In the genomic region with DNA sequence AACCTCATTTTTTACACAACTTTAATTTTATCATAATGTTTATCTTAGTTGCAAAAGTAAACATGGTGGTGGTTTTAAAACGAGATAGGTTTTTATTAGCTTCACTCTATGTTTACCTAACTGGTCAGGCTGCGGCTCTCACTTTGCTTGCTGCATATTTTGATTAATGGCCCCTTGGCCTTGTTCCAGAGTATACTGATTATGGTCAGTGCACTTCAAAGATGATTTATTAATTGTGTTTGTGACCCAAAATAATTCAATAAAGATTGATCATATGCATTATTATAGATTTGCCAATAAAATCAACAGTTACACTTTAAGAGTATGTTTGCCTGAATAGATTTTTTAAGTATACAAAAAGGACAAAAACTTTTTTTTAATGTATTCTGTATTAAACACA, we compare ENCODE assay signal across 11 cellular contexts.
DNase-seq lines count a peak whose midpoint lies in the region; ATAC-seq and FAIRE-seq lines count a peak whose summit lies in the region.
"Had no signal": no experiment of that assay in that cellular context is flagged by ENCODE, and none has a peak within 500 bp of the region (broad histone marks: within the 10 kb centered on the region; RNA-seq: fewer than 3 reads in every experiment).

No MANE protein-coding gene starts in this region.

- 4 to 31% (median 18%) methylated on average over 2 of the region's 2 CpGs for WGBS in small intestine, 3 donors

- no peaks in the 10 kb centered on the region for H3K36me3 ChIP-seq in small intestine (ENCODE audit: control insufficient read depth in 2 of 2, insufficient read depth in 2 of 2, low read length in 2 of 2)
- H3K36me3 ChIP-seq in effector memory CD4-positive, alpha-beta T cell (ENCODE audit: control insufficient read depth, insufficient read depth, low read length) = no peaks in the 10 kb centered on the region
- H3K36me3 ChIP-seq in naive thymus-derived CD4-positive, alpha-beta T cell (ENCODE audit: control insufficient read depth in 2 of 3, insufficient read depth in 3 of 3, low read length in 3 of 3) = no peaks in the 10 kb centered on the region
- H3K36me3 ChIP-seq: adrenal gland had no signal

- H3K4me3 ChIP-seq in small intestine (ENCODE audit: low read depth in 1 of 2, low read length in 2 of 2) = no peak overlapping the region
- H3K4me3 ChIP-seq in effector memory CD4-positive, alpha-beta T cell (ENCODE audit: insufficient read depth, low read depth, low read length, poor library complexity, severe bottlenecking) = no peak overlapping the region
- no peak overlapping the region for H3K4me3 ChIP-seq in naive thymus-derived CD4-positive, alpha-beta T cell (ENCODE audit: low read length)
- H3K4me3 ChIP-seq: adrenal gland had no signal

- no peaks in the 10 kb centered on the region for H3K4me1 ChIP-seq in small intestine (ENCODE audit: control insufficient read depth in 2 of 2, insufficient read depth in 1 of 2, low read depth in 1 of 2, low read length in 1 of 2)
- no peaks in the 10 kb centered on the region for H3K4me1 ChIP-seq in effector memory CD4-positive, alpha-beta T cell (ENCODE audit: control insufficient read depth, insufficient read depth, low read length, poor library complexity, severe bottlenecking)
- H3K4me1 ChIP-seq in naive thymus-derived CD4-positive, alpha-beta T cell (ENCODE audit: control insufficient read depth in 2 of 2, insufficient read depth in 2 of 2, low read length in 2 of 2) = no peaks in the 10 kb centered on the region
- H3K4me1 ChIP-seq: adrenal gland had no signal

- H3K27ac Mint-ChIP-seq in naive thymus-derived CD4-positive, alpha-beta T cell = no peak overlapping the region
- H3K27ac Mint-ChIP-seq: naive B cell; T-helper 1 cell treated with Interleukin-12 subunit alpha and Interleukin-12 subunit beta and Interleukin-4 antibody, amounts not matched to agents 30 μg/mL and 1 μg/mL, for 36 hours had no signal

- H3K9me3 Mint-ChIP-seq in naive thymus-derived CD4-positive, alpha-beta T cell = no peaks in the 10 kb centered on the region
- H3K9me3 Mint-ChIP-seq: naive B cell; T-helper 1 cell treated with Interleukin-12 subunit alpha and Interleukin-12 subunit beta and Interleukin-4 antibody, amounts not matched to agents 30 μg/mL and 1 μg/mL, for 36 hours had no signal

- DNase-seq in HuH-7 (ENCODE audit: low spot score) = peak; percentile 33
- peak; percentile 9 for DNase-seq in NCI-H460 (ENCODE audit: extremely low read depth, low read depth)
- peak; percentile 45 for DNase-seq in brain pericyte (ENCODE audit: low read depth, low spot score)
- peak; percentile 54 for DNase-seq in small intestine
- DNase-seq in effector memory CD4-positive, alpha-beta T cell = no peak
- DNase-seq in naive thymus-derived CD4-positive, alpha-beta T cell = no peak
- DNase-seq: adrenal gland, DMS 273 treated with DMSO at 0.1 percent for 48 hours, naive B cell had no signal

- no peak for ATAC-seq in GM18517 (IDR thresholded peaks at IDR 0.05; ENCODE audit: unreplicated experiment)
- ATAC-seq in naive thymus-derived CD4-positive, alpha-beta T cell = no peak

- H3K27me3 ChIP-seq in small intestine (ENCODE audit: control insufficient read depth in 2 of 2, insufficient read depth in 2 of 2, low read length in 2 of 2) = no peaks in the 10 kb centered on the region
- no peaks in the 10 kb centered on the region for H3K27me3 ChIP-seq in effector memory CD4-positive, alpha-beta T cell (replicated peaks; ENCODE audit: control insufficient read depth, insufficient read depth, low read length, poor library complexity, severe bottlenecking)
- H3K27me3 ChIP-seq in naive thymus-derived CD4-positive, alpha-beta T cell (ENCODE audit: control insufficient read depth in 2 of 2, insufficient read depth in 2 of 2, low read length in 2 of 2) = no peaks in the 10 kb centered on the region
- H3K27me3 ChIP-seq: adrenal gland had no signal

- peak; percentile 82 for FAIRE-seq in small intestine (lab: Jason Lieb, UNC)

- no peak overlapping the region for H3K27ac ChIP-seq in small intestine (ENCODE audit: low read depth in 1 of 2, low read length in 1 of 2)
- H3K27ac ChIP-seq in effector memory CD4-positive, alpha-beta T cell (ENCODE audit: insufficient read depth, low read length, poor library complexity, severe bottlenecking) = no peak overlapping the region
- H3K27ac ChIP-seq in naive thymus-derived CD4-positive, alpha-beta T cell (ENCODE audit: low read depth, low read length) = no peak overlapping the region
- H3K27ac ChIP-seq: adrenal gland had no signal

- intact Hi-C loops in naive thymus-derived CD4-positive, alpha-beta T cell (cut with micrococcal nuclease) = no loop called here

- H3K9me3 ChIP-seq in small intestine (ENCODE audit: control insufficient read depth, low read depth) = no peaks in the 10 kb centered on the region
- no peaks in the 10 kb centered on the region for H3K9me3 ChIP-seq in effector memory CD4-positive, alpha-beta T cell (ENCODE audit: control insufficient read depth, low read length)
- H3K9me3 ChIP-seq in naive thymus-derived CD4-positive, alpha-beta T cell (ENCODE audit: control insufficient read depth in 2 of 3, low read length in 3 of 3) = no peaks in the 10 kb centered on the region

- H3K4me1 Mint-ChIP-seq in naive thymus-derived CD4-positive, alpha-beta T cell = peaks cover 0 to 2% (median 0%) of the 10 kb centered on the region in 7 donors
- H3K4me1 Mint-ChIP-seq: naive B cell had no signal

- CTCF ChIA-PET in naive thymus-derived CD4-positive, alpha-beta T cell (lab: Charles Lee) = no interaction called here

- H3K27me3 Mint-ChIP-seq in naive thymus-derived CD4-positive, alpha-beta T cell = no peaks in the 10 kb centered on the region
- H3K27me3 Mint-ChIP-seq: naive B cell had no signal

- H3K4me3 Mint-ChIP-seq in naive thymus-derived CD4-positive, alpha-beta T cell = no peak overlapping the region
- H3K4me3 Mint-ChIP-seq: naive B cell; T-helper 1 cell treated with Interleukin-12 subunit alpha and Interleukin-12 subunit beta and Interleukin-4 antibody, amounts not matched to agents 30 μg/mL and 1 μg/mL, for 36 hours had no signal

- H3K36me3 Mint-ChIP-seq in naive thymus-derived CD4-positive, alpha-beta T cell = peaks cover 0 to 9% (median 3%) of the 10 kb centered on the region in 5 donors
- H3K36me3 Mint-ChIP-seq: naive B cell had no signal

- POLR2A ChIA-PET in naive thymus-derived CD4-positive, alpha-beta T cell (lab: Charles Lee) = no interaction called here

Comparison
In these comparisons a context has a peak if more than half of its experiments do, and no peak if none do; other contexts are left out.
1. DNase-seq: peak in HuH-7 (single experiment), NCI-H460 (single experiment), brain pericyte (single experiment) and small intestine (single experiment); none in effector memory CD4-positive, alpha-beta T cell (0 of 3) and naive thymus-derived CD4-positive, alpha-beta T cell (0 of 9).